Comparison of ENCODE assay signal across 10 cellular contexts in the genomic region with DNA sequence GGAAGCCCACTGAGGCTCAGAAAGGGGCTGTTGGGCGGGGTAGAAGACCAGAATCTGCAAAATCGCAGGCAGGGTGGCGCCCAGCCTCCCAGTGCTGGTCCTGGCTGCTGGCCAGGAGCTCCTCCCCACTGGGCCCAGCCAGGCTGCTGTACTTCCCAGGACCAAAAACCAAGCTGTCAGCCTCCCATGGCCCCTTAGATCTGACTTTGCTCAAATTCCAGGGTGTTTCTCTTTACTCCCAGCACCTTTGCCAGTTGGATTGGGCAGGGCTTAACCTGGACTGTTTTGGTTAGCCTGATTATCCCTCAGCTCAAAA. TPM values are rescaled to one million over a fixed set of nuclear protein-coding genes. Genes with fewer than 3 reads are reported as not detected.
DNase-seq lines count a peak whose midpoint lies in the region; FAIRE-seq and TF ChIP-seq lines count a peak whose summit lies in the region.
"Had no signal": no experiment of that assay in that cellular context is flagged by ENCODE, and none has a peak within 500 bp of the region (broad histone marks: within the 10 kb centered on the region; RNA-seq: fewer than 3 reads in every experiment).

No MANE protein-coding gene starts in this region.

- no peak for TF ChIP-seq POLR2A in stomach (IDR thresholded peaks at IDR 0.05)

- no peak overlapping the region for H3K27ac ChIP-seq in astrocyte (ENCODE audit: low read depth, low read length)
- peak overlapping the region; percentile 40 to 78 (median 59) for H3K27ac ChIP-seq in stomach

- no peak overlapping the region for H3K4me3 ChIP-seq in astrocyte (ENCODE audit: insufficient read depth, low read depth, low read length)
- H3K4me3 ChIP-seq in stomach = no peak overlapping the region
- H3K4me3 ChIP-seq: MG63 had no signal

- H3K9ac ChIP-seq in astrocyte (ENCODE audit: low read length) = no peak overlapping the region

- FAIRE-seq in astrocyte (lab: Jason Lieb, UNC) = no peak

- no peak overlapping the region for H3K4me2 ChIP-seq in astrocyte (ENCODE audit: low read length)

- no peaks in the 10 kb centered on the region for H3K9me3 Mint-ChIP-seq in astrocyte (ENCODE audit: unreplicated experiment)
- H3K9me3 Mint-ChIP-seq in activated T-cell treated with anti-CD3 and anti-CD28 coated beads, Interleukin-2, amount 50 U/mL, for 24 hours = no peaks in the 10 kb centered on the region

- peak overlapping the region; percentile 26 for H3K27ac Mint-ChIP-seq in astrocyte (ENCODE audit: unreplicated experiment)
- H3K27ac Mint-ChIP-seq in activated T-cell treated with anti-CD3 and anti-CD28 coated beads, Interleukin-2, amount 50 U/mL, for 24 hours = no peak overlapping the region

- H3K9me3 ChIP-seq in astrocyte (ENCODE audit: insufficient read depth, low read depth, low read length) = no peaks in the 10 kb centered on the region
- H3K9me3 ChIP-seq in stomach = no peaks in the 10 kb centered on the region
- H3K9me3 ChIP-seq: MG63 had no signal

- no peaks in the 10 kb centered on the region for H4K20me1 ChIP-seq in astrocyte (ENCODE audit: insufficient read depth, low read length)

- no peak overlapping the region for H2AFZ ChIP-seq in astrocyte (ENCODE audit: low read depth, low read length)

- TF ChIP-seq CTCF in astrocyte (IDR thresholded peaks at IDR 0.05; ENCODE audit: insufficient read depth, low read depth, low read length) (no peak), stomach (IDR thresholded peaks at IDR 0.05) (no peak)

- peaks cover 31% of the 10 kb centered on the region for H3K4me1 Mint-ChIP-seq in astrocyte (ENCODE audit: low read depth, unreplicated experiment)
- no peaks in the 10 kb centered on the region for H3K4me1 Mint-ChIP-seq in activated T-cell treated with anti-CD3 and anti-CD28 coated beads, Interleukin-2, amount 50 U/mL, for 24 hours (ENCODE audit: low read depth)

- intact Hi-C loops in stomach (cut with DNase I; ENCODE audit: low total_unique reads) = no loop called here

- H3K27me3 Mint-ChIP-seq in astrocyte (ENCODE audit: low read depth, unreplicated experiment) = no peaks in the 10 kb centered on the region
- no peaks in the 10 kb centered on the region for H3K27me3 Mint-ChIP-seq in activated T-cell treated with anti-CD3 and anti-CD28 coated beads, Interleukin-2, amount 50 U/mL, for 24 hours

- no peaks in the 10 kb centered on the region for H3K79me2 ChIP-seq in astrocyte (ENCODE audit: insufficient read depth, low read length)

- no peaks in the 10 kb centered on the region for H3K27me3 ChIP-seq in astrocyte (ENCODE audit: insufficient read depth, low read length)
- H3K27me3 ChIP-seq in stomach = no peaks in the 10 kb centered on the region
- H3K27me3 ChIP-seq: MG63 had no signal

- peaks cover 36% of the 10 kb centered on the region for H3K4me1 ChIP-seq in astrocyte (ENCODE audit: insufficient read depth, low read length)
- H3K4me1 ChIP-seq in stomach = peaks cover 25 to 80% (median 50%) of the 10 kb centered on the region in 4 donors

- H3K36me3 ChIP-seq in astrocyte (ENCODE audit: insufficient read depth, low read length) = no peaks in the 10 kb centered on the region
- peaks cover 6 to 18% (median 12%) of the 10 kb centered on the region in 4 donors for H3K36me3 ChIP-seq in stomach

- peak in 60 of 76 experiments; percentile 6 to 69 (median 46) for DNase-seq in HUDEP-2 (lab: John Stamatoyannopoulos, UW; ENCODE audit: unreplicated experiment in 76 of 76)
- no peak for DNase-seq in astrocyte (ENCODE audit: low read depth)
- DNase-seq in islet precursor cell = peak; percentile 74
- peak; percentile 61 for DNase-seq in stomach
- DNase-seq in dedifferentiated amniotic fluid mesenchymal stem cell (ENCODE audit: extremely low spot score) = no peak
- DNase-seq in GOT3 (lab: John Stamatoyannopoulos, UW) = no peak
- DNase-seq in activated T-cell treated with anti-CD3 and anti-CD28 coated beads, Interleukin-2, amount 50 U/mL, for 24 hours = no peak
- DNase-seq in foreskin melanocyte = no peak
- DNase-seq: caudate nucleus, MG63 had no signal

- peaks cover 7% of the 10 kb centered on the region for H3K36me3 Mint-ChIP-seq in astrocyte (ENCODE audit: low read depth, unreplicated experiment)
- peaks cover 32% of the 10 kb centered on the region for H3K36me3 Mint-ChIP-seq in activated T-cell treated with anti-CD3 and anti-CD28 coated beads, Interleukin-2, amount 50 U/mL, for 24 hours (ENCODE audit: low read depth)

- TF ChIP-seq EP300 in stomach (IDR thresholded peaks at IDR 0.05) = no peak

- no peak overlapping the region for H3K4me3 Mint-ChIP-seq in astrocyte (ENCODE audit: unreplicated experiment)
- no peak overlapping the region for H3K4me3 Mint-ChIP-seq in activated T-cell treated with anti-CD3 and anti-CD28 coated beads, Interleukin-2, amount 50 U/mL, for 24 hours

- WGBS in stomach, 5 donors = 26 to 38% (median 33%) methylated on average over 3 of the region's 3 CpGs

RNA-seq across cellular contexts. Expression of gene WEE1, which starts 44.2 kb away (rescaled TPM):
- total RNA-seq in astrocyte = 29.3 and 50.7 TPM in 2 replicates
- total RNA-seq in stomach = 10 to 100 TPM; 11.7 to 79.1 (median 29.6) TPM
- 10 to 100 TPM in 2 of 3 donors, 1 to 10 TPM in 1; 5.0 to 29.8 (median 12.9) TPM for polyA plus RNA-seq in stomach

Comparison
In these comparisons a context has a peak if more than half of its experiments do, and no peak if none do; other contexts are left out.
1. DNase-seq: peak in HUDEP-2 (60 of 76), islet precursor cell (single experiment) and stomach (single experiment); none in astrocyte (single experiment), dedifferentiated amniotic fluid mesenchymal stem cell (single experiment), GOT3 (single experiment), activated T-cell treated with anti-CD3 and anti-CD28 coated beads, Interleukin-2, amount 50 U/mL, for 24 hours (single experiment) and foreskin melanocyte (single experiment).